In the genomic region with DNA sequence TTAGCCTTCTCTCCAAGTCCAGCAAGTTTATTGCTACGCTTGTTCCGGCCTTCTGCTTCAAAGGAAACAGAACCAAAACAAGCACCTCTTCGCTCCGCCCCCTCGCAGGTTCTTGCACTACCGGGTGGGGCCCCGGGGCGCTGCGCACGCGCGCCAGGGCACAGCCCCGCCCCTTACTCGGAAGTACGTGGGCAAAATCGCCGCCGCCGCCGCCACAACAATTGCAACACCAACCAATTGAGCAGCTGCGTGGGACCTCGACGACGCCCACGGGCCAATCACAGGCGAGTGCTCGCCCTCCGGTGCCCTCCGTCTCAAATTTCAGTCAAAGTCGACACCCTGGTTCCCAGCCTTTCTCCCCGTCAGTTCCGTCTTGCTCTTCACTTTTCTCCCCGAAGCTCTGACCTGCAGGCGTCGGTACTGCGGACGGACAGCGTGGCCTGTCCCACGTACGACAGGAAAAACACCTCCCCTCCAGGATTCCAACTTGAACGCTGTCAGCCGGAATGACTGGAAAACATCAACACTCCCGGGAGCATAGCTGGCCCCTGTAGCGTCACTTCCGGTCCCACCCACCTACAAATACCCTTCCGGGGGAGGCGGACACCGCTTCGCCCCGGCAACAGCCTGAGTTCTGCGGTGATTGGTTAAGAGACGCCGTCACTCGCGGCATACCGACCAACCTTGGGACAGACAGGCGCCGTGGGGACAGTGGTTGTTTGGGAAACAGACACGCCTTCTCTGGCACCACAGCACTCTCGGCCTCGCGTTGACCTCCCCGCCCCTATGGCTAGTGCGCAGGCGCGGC, we compare ENCODE assay signal across 1 cellular context.
TF ChIP-seq lines count a peak whose summit lies in the region.

No MANE protein-coding gene starts in this region.

TF ChIP-seq in K562, 482 proteins besides CTCF, POLR2A, EP300 and RAD21 (continued from another document and continues in another):
- TF ChIP-seq, protein P1, sequence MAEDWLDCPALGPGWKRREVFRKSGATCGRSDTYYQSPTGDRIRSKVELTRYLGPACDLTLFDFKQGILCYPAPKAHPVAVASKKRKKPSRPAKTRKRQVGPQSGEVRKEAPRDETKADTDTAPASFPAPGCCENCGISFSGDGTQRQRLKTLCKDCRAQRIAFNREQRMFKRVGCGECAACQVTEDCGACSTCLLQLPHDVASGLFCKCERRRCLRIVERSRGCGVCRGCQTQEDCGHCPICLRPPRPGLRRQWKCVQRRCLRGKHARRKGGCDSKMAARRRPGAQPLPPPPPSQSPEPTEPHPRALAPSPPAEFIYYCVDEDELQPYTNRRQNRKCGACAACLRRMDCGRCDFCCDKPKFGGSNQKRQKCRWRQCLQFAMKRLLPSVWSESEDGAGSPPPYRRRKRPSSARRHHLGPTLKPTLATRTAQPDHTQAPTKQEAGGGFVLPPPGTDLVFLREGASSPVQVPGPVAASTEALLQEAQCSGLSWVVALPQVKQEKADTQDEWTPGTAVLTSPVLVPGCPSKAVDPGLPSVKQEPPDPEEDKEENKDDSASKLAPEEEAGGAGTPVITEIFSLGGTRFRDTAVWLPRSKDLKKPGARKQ (CRISPR knock-in tag; IDR thresholded peaks at IDR 0.05), result no peak
- TF ChIP-seq, protein P2, sequence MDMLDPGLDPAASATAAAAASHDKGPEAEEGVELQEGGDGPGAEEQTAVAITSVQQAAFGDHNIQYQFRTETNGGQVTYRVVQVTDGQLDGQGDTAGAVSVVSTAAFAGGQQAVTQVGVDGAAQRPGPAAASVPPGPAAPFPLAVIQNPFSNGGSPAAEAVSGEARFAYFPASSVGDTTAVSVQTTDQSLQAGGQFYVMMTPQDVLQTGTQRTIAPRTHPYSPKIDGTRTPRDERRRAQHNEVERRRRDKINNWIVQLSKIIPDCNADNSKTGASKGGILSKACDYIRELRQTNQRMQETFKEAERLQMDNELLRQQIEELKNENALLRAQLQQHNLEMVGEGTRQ (CRISPR knock-in tag; IDR thresholded peaks at IDR 0.05), result no peak
- TF ChIP-seq, protein P3, sequence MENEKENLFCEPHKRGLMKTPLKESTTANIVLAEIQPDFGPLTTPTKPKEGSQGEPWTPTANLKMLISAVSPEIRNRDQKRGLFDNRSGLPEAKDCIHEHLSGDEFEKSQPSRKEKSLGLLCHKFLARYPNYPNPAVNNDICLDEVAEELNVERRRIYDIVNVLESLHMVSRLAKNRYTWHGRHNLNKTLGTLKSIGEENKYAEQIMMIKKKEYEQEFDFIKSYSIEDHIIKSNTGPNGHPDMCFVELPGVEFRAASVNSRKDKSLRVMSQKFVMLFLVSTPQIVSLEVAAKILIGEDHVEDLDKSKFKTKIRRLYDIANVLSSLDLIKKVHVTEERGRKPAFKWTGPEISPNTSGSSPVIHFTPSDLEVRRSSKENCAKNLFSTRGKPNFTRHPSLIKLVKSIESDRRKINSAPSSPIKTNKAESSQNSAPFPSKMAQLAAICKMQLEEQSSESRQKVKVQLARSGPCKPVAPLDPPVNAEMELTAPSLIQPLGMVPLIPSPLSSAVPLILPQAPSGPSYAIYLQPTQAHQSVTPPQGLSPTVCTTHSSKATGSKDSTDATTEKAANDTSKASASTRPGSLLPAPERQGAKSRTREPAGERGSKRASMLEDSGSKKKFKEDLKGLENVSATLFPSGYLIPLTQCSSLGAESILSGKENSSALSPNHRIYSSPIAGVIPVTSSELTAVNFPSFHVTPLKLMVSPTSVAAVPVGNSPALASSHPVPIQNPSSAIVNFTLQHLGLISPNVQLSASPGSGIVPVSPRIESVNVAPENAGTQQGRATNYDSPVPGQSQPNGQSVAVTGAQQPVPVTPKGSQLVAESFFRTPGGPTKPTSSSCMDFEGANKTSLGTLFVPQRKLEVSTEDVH (IDR thresholded peaks at IDR 0.05; ENCODE audit: low read depth, partially characterized antibody), result peak; percentile 83
- TF ChIP-seq, protein P4, sequence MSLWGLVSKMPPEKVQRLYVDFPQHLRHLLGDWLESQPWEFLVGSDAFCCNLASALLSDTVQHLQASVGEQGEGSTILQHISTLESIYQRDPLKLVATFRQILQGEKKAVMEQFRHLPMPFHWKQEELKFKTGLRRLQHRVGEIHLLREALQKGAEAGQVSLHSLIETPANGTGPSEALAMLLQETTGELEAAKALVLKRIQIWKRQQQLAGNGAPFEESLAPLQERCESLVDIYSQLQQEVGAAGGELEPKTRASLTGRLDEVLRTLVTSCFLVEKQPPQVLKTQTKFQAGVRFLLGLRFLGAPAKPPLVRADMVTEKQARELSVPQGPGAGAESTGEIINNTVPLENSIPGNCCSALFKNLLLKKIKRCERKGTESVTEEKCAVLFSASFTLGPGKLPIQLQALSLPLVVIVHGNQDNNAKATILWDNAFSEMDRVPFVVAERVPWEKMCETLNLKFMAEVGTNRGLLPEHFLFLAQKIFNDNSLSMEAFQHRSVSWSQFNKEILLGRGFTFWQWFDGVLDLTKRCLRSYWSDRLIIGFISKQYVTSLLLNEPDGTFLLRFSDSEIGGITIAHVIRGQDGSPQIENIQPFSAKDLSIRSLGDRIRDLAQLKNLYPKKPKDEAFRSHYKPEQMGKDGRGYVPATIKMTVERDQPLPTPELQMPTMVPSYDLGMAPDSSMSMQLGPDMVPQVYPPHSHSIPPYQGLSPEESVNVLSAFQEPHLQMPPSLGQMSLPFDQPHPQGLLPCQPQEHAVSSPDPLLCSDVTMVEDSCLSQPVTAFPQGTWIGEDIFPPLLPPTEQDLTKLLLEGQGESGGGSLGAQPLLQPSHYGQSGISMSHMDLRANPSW (CRISPR knock-in tag; IDR thresholded peaks at IDR 0.05), result no peak
- TF ChIP-seq TSC22D4 (tag; IDR thresholded peaks at IDR 0.05) (no peak), HEY1 (CRISPR knock-in tag; IDR thresholded peaks at IDR 0.05; ENCODE audit: borderline replicate concordance) (no peak), NR2C2 (CRISPR knock-in tag; IDR thresholded peaks at IDR 0.05) (no peak), NR2C2 (tag; IDR thresholded peaks at IDR 0.05) (peak; percentile 98), ELF1 (tag; IDR thresholded peaks at IDR 0.05) (peak; percentile 85), CBX3 (IDR thresholded peaks at IDR 0.05; ENCODE audit: borderline replicate concordance in 1 of 2, low read length in 2 of 2) (no peak), YY1 (IDR thresholded peaks at IDR 0.05; ENCODE audit: borderline replicate concordance in 1 of 3, control insufficient read depth in 1 of 3, extremely low read depth in 1 of 3, insufficient read depth in 3 of 3, insufficient read length in 1 of 3, insufficient replicate concordance in 2 of 3, low read depth in 1 of 3, low read length in 2 of 3) (no peak), CAMTA2 (CRISPR knock-in tag; conservative IDR thresholded peaks at IDR 0.05) (no peak), ZNF445 (CRISPR knock-in tag; IDR thresholded peaks at IDR 0.05; ENCODE audit: low read depth) (no peak), CC2D1A (IDR thresholded peaks at IDR 0.05) (no peak), ZNF766 (CRISPR knock-in tag; conservative IDR thresholded peaks at IDR 0.05) (no peak; the same call in 1 of the 2 replicates), FIP1L1 (IDR thresholded peaks at IDR 0.05; ENCODE audit: low read depth, low read length, poor library complexity, severe bottlenecking) (no peak), TAF15 (IDR thresholded peaks at IDR 0.05; ENCODE audit: low read depth, low read length) (no peak), ETS2 (tag; IDR thresholded peaks at IDR 0.05; ENCODE audit: borderline replicate concordance, poor library complexity, severe bottlenecking) (no peak), SMARCB1 (IDR thresholded peaks at IDR 0.05; ENCODE audit: insufficient read length, low read depth) (no peak), SMARCC2 (IDR thresholded peaks at IDR 0.05; ENCODE audit: low read depth) (no peak), TGIF2 (CRISPR knock-in tag; IDR thresholded peaks at IDR 0.05) (no peak), HDAC1 (IDR thresholded peaks at IDR 0.05) (peak in 1 of 2 experiments; percentile 83; a peak in 2 of 4 replicates), CBFA2T3 (IDR thresholded peaks at IDR 0.05) (no peak), TCF3 (CRISPR knock-in tag; IDR thresholded peaks at IDR 0.05) (no peak), DNMT1 (IDR thresholded peaks at IDR 0.05) (no peak), ZNF239 (CRISPR knock-in tag; IDR thresholded peaks at IDR 0.05) (no peak), ATF7 (IDR thresholded peaks at IDR 0.05) (peak; percentile 77), FOXM1 (IDR thresholded peaks at IDR 0.05; ENCODE audit: low read depth) (0 out of 2 replicates have a peak, but pooled peaks have one; percentile 13), FOXM1 (CRISPR knock-in tag; IDR thresholded peaks at IDR 0.05; ENCODE audit: low read depth) (no peak)
- TF ChIP-seq, protein P5, sequence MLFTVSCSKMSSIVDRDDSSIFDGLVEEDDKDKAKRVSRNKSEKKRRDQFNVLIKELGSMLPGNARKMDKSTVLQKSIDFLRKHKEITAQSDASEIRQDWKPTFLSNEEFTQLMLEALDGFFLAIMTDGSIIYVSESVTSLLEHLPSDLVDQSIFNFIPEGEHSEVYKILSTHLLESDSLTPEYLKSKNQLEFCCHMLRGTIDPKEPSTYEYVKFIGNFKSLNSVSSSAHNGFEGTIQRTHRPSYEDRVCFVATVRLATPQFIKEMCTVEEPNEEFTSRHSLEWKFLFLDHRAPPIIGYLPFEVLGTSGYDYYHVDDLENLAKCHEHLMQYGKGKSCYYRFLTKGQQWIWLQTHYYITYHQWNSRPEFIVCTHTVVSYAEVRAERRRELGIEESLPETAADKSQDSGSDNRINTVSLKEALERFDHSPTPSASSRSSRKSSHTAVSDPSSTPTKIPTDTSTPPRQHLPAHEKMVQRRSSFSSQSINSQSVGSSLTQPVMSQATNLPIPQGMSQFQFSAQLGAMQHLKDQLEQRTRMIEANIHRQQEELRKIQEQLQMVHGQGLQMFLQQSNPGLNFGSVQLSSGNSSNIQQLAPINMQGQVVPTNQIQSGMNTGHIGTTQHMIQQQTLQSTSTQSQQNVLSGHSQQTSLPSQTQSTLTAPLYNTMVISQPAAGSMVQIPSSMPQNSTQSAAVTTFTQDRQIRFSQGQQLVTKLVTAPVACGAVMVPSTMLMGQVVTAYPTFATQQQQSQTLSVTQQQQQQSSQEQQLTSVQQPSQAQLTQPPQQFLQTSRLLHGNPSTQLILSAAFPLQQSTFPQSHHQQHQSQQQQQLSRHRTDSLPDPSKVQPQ (CRISPR knock-in tag; IDR thresholded peaks at IDR 0.05; ENCODE audit: borderline replicate concordance), result no peak
- TF ChIP-seq, protein P6, sequence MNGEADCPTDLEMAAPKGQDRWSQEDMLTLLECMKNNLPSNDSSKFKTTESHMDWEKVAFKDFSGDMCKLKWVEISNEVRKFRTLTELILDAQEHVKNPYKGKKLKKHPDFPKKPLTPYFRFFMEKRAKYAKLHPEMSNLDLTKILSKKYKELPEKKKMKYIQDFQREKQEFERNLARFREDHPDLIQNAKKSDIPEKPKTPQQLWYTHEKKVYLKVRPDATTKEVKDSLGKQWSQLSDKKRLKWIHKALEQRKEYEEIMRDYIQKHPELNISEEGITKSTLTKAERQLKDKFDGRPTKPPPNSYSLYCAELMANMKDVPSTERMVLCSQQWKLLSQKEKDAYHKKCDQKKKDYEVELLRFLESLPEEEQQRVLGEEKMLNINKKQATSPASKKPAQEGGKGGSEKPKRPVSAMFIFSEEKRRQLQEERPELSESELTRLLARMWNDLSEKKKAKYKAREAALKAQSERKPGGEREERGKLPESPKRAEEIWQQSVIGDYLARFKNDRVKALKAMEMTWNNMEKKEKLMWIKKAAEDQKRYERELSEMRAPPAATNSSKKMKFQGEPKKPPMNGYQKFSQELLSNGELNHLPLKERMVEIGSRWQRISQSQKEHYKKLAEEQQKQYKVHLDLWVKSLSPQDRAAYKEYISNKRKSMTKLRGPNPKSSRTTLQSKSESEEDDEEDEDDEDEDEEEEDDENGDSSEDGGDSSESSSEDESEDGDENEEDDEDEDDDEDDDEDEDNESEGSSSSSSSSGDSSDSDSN (IDR thresholded peaks at IDR 0.05; ENCODE audit: borderline replicate concordance in 1 of 2, low read depth in 2 of 2, low read length in 2 of 2), result no peak
- TF ChIP-seq, protein P7, sequence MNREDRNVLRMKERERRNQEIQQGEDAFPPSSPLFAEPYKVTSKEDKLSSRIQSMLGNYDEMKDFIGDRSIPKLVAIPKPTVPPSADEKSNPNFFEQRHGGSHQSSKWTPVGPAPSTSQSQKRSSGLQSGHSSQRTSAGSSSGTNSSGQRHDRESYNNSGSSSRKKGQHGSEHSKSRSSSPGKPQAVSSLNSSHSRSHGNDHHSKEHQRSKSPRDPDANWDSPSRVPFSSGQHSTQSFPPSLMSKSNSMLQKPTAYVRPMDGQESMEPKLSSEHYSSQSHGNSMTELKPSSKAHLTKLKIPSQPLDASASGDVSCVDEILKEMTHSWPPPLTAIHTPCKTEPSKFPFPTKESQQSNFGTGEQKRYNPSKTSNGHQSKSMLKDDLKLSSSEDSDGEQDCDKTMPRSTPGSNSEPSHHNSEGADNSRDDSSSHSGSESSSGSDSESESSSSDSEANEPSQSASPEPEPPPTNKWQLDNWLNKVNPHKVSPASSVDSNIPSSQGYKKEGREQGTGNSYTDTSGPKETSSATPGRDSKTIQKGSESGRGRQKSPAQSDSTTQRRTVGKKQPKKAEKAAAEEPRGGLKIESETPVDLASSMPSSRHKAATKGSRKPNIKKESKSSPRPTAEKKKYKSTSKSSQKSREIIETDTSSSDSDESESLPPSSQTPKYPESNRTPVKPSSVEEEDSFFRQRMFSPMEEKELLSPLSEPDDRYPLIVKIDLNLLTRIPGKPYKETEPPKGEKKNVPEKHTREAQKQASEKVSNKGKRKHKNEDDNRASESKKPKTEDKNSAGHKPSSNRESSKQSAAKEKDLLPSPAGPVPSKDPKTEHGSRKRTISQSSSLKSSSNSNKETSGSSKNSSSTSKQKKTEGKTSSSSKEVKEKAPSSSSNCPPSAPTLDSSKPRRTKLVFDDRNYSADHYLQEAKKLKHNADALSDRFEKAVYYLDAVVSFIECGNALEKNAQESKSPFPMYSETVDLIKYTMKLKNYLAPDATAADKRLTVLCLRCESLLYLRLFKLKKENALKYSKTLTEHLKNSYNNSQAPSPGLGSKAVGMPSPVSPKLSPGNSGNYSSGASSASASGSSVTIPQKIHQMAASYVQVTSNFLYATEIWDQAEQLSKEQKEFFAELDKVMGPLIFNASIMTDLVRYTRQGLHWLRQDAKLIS (CRISPR knock-in tag; IDR thresholded peaks at IDR 0.05), result peak; percentile 47; the same call in 1 of the 2 replicates
- TF ChIP-seq, protein P8, sequence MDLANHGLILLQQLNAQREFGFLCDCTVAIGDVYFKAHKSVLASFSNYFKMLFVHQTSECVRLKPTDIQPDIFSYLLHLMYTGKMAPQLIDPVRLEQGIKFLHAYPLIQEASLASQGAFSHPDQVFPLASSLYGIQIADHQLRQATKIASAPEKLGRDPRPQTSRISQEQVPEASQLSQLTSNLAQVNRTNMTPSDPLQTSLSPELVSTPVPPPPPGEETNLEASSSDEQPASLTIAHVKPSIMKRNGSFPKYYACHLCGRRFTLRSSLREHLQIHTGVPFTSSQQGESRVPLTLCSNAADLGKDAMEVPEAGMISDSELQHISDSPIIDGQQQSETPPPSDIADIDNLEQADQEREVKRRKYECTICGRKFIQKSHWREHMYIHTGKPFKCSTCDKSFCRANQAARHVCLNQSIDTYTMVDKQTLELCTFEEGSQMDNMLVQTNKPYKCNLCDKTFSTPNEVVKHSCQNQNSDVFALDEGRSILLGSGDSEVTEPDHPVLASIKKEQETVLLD (IDR thresholded peaks at IDR 0.05), result peak; percentile 88; the same call in 1 of the 2 replicates
- TF ChIP-seq, protein P9, sequence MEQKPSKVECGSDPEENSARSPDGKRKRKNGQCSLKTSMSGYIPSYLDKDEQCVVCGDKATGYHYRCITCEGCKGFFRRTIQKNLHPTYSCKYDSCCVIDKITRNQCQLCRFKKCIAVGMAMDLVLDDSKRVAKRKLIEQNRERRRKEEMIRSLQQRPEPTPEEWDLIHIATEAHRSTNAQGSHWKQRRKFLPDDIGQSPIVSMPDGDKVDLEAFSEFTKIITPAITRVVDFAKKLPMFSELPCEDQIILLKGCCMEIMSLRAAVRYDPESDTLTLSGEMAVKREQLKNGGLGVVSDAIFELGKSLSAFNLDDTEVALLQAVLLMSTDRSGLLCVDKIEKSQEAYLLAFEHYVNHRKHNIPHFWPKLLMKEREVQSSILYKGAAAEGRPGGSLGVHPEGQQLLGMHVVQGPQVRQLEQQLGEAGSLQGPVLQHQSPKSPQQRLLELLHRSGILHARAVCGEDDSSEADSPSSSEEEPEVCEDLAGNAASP (IDR thresholded peaks at IDR 0.05), result no peak
